In the genomic region with DNA sequence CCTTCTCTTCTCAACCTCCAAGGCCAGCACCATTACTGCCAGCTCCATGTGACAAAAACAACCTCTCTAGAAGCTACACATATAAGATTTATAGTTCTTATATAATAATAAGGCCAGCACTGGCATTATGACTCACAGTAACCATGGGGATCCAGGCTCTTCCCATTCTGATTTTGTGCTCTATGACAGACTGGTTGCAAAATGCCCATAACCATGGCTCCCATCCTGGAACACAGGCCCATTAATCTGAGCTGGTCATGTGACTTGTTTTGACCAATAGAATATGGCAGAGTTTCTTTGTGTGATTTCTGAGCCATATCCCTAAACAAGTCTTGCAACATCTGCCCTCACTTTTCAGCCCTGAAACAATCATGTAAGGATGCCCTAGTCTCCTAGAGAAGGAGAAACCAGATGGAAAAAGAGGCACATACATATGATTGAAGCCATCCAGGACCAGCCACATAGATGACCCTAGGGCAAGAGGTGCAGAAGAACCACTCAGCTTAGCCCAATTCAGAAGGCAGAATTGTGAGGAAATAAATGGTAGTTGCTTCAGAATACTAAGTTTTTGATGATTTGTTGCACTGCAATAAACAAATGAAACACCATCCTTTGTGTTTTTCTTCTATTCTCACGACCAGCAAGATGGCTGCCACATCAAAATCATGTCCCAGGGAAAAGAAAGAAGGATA, we compare ENCODE assay signal across 21 cellular contexts.
DNase-seq lines count a peak whose midpoint lies in the region; ATAC-seq, FAIRE-seq and TF ChIP-seq lines count a peak whose summit lies in the region.
"Had no signal": no experiment of that assay in that cellular context is flagged by ENCODE, and none has a peak within 500 bp of the region (broad histone marks: within the 10 kb centered on the region; RNA-seq: fewer than 3 reads in every experiment).

No MANE protein-coding gene starts in this region.

- H3K27ac ChIP-seq in K562 (ENCODE audit: extremely low read depth, low read depth, low read length) (no peak overlapping the region), foreskin keratinocyte (no peak overlapping the region), tibial nerve (no peak overlapping the region)
- H3K27ac ChIP-seq: KMS-11, Peyer's patch had no signal

- no peak for TF ChIP-seq RAD21 in K562 (CRISPR knock-in tag; conservative IDR thresholded peaks at IDR 0.05 in 1 of 2, IDR thresholded peaks at IDR 0.05 in 1 of 2)

- in situ Hi-C loops in K562 (cut with MboI), result no loop called here

- CTCF ChIA-PET in K562 (lab: Yijun Ruan, JAX; ENCODE audit: low intra/inter-chr PET ratio), result no interaction called here

- H3K4me3 ChIP-seq in K562 (no peak overlapping the region), tibial nerve (no peak overlapping the region)
- H3K4me3 ChIP-seq: GM12878, Peyer's patch had no signal

- WGBS in K562 (ENCODE audit: insufficient coverage, low coverage, missing lambda C conversion rate), result 7% methylated on average over 1 of the region's 1 CpG
- WGBS in tibial nerve, 2 donors, result 49 to 67% methylated on average over 1 of the region's 1 CpG

- no peaks in the 10 kb centered on the region for H3K9me1 ChIP-seq in K562 (ENCODE audit: control insufficient read depth, insufficient read depth, low read length)

- DNase-seq in A172 (ENCODE audit: low spot score) (peak; percentile 28), GM04503 (ENCODE audit: low read depth) (peak; percentile 9), K562 (ENCODE audit: extremely low read depth in 1 of 4, low spot score in 3 of 4) (peak in 2 of 4 experiments; percentile 9 to 13), foreskin keratinocyte (peak; percentile 61 to 72), occipital lobe (lab: John Stamatoyannopoulos, UW) (no peak), tibial nerve (ENCODE audit: low spot score in 2 of 2) (no peak), middle frontal gyrus (ENCODE audit: extremely low spot score, low spot score) (no peak)
- DNase-seq: GOT3, HCEC 1CT, MV-4-11, NCI-H1105 treated with DMSO at 0.1 percent for 48 hours, NCI-H2081, NCI-H2171, NCI-H524 treated with DMSO at 0.1 percent for 48 hours, NCI-H82, Peyer's patch, SHP77 had no signal

- no peaks in the 10 kb centered on the region for H4K20me1 ChIP-seq in K562 (replicated peaks; ENCODE audit: control insufficient read depth, insufficient read depth, low read length)

- TF ChIP-seq POLR2A in K562 (conservative IDR thresholded peaks at IDR 0.05) (no peak), tibial nerve (IDR thresholded peaks at IDR 0.05) (no peak)

- H2AFZ ChIP-seq in K562 (ENCODE audit: low read depth, low read length), result no peak overlapping the region

- no peak overlapping the region for H3K4me2 ChIP-seq in K562 (ENCODE audit: insufficient read depth, low read length)
- H3K4me2 ChIP-seq: KMS-11 had no signal

- intact Hi-C loops in K562 (cut with micrococcal nuclease), result no loop called here

- no peak for TF ChIP-seq EP300 in K562 (IDR thresholded peaks at IDR 0.05; ENCODE audit: low read length)
- TF ChIP-seq EP300 in tibial nerve (IDR thresholded peaks at IDR 0.05), result no peak

- BruUV-seq in K562 (replicated peaks; lab: Mats Ljungman, UMichigan), result no TSS peak

- H3K9ac ChIP-seq in K562 (ENCODE audit: insufficient read depth in 1 of 2, low read depth in 2 of 2, low read length in 2 of 2), result no peak overlapping the region
- H3K9ac ChIP-seq: KMS-11 had no signal

- H3K9me3 ChIP-seq in K562 (replicated peaks; ENCODE audit: control insufficient read depth, insufficient read depth, low read depth, low read length) (no peaks in the 10 kb centered on the region), tibial nerve (no peaks in the 10 kb centered on the region)
- H3K9me3 ChIP-seq: Peyer's patch had no signal

- no peak for TF ChIP-seq CTCF in K562 (IDR thresholded peaks at IDR 0.05 in 2 of 3, conservative IDR thresholded peaks at IDR 0.05 in 1 of 3; ENCODE audit: insufficient read depth in 2 of 3, low read depth in 1 of 3, low read length in 3 of 3)
- TF ChIP-seq CTCF in foreskin keratinocyte (conservative IDR thresholded peaks at IDR 0.05), result no peak
- TF ChIP-seq CTCF in tibial nerve (IDR thresholded peaks at IDR 0.05), result no peak

- H3K27me3 ChIP-seq in K562 (ENCODE audit: control insufficient read depth in 2 of 2, insufficient read depth in 2 of 2, low read length in 2 of 2) (no peaks in the 10 kb centered on the region), foreskin keratinocyte (peaks cover 3% of the 10 kb centered on the region), tibial nerve (no peaks in the 10 kb centered on the region)
- H3K27me3 ChIP-seq: Peyer's patch had no signal

- ATAC-seq in K562, result no peak
- peak; percentile 91 for ATAC-seq in foreskin keratinocyte
- no peak for ATAC-seq in GM19467 (IDR thresholded peaks at IDR 0.05; ENCODE audit: unreplicated experiment)
- ATAC-seq: GM12878 had no signal

- H3K4me1 ChIP-seq in K562 (replicated peaks in 1 of 2; ENCODE audit: control insufficient read depth in 2 of 2, insufficient read depth in 2 of 2, low read length in 2 of 2), result no peaks in the 10 kb centered on the region
- peaks cover 3% of the 10 kb centered on the region for H3K4me1 ChIP-seq in foreskin keratinocyte
- H3K4me1 ChIP-seq in tibial nerve, result no peaks in the 10 kb centered on the region
- H3K4me1 ChIP-seq: Peyer's patch had no signal

- H3K79me2 ChIP-seq in K562 (ENCODE audit: control insufficient read depth, insufficient read depth, low read length), result no peaks in the 10 kb centered on the region

- POLR2A ChIA-PET in K562 (lab: Yijun Ruan, JAX), result interaction anchor here (1.1 to 1.5 kb wide), 2 partner anchors 9 to 11 kb away, joined by 3 read pairs; no protein-coding TSS in a partner anchor

- no peak for FAIRE-seq in K562 (lab: Jason Lieb, UNC)
- FAIRE-seq: A204.1, GM12878 had no signal

- H3K36me3 ChIP-seq in K562 (ENCODE audit: control insufficient read depth, insufficient read depth, low read length) (no peaks in the 10 kb centered on the region), tibial nerve (no peaks in the 10 kb centered on the region)
- H3K36me3 ChIP-seq: Peyer's patch had no signal

TF ChIP-seq in K562, 482 proteins besides CTCF, POLR2A, EP300 and RAD21 (continues in another document):
- TF ChIP-seq MCM5 (IDR thresholded peaks at IDR 0.05; ENCODE audit: low read depth), result no peak
- no peak for TF ChIP-seq FUS (optimal IDR thresholded peaks at IDR 0.05; ENCODE audit: low read depth, low read length)
- TF ChIP-seq, protein P1, sequence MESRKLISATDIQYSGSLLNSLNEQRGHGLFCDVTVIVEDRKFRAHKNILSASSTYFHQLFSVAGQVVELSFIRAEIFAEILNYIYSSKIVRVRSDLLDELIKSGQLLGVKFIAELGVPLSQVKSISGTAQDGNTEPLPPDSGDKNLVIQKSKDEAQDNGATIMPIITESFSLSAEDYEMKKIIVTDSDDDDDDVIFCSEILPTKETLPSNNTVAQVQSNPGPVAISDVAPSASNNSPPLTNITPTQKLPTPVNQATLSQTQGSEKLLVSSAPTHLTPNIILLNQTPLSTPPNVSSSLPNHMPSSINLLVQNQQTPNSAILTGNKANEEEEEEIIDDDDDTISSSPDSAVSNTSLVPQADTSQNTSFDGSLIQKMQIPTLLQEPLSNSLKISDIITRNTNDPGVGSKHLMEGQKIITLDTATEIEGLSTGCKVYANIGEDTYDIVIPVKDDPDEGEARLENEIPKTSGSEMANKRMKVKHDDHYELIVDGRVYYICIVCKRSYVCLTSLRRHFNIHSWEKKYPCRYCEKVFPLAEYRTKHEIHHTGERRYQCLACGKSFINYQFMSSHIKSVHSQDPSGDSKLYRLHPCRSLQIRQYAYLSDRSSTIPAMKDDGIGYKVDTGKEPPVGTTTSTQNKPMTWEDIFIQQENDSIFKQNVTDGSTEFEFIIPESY (CRISPR knock-in tag; IDR thresholded peaks at IDR 0.05), result no peak
- no peak for TF ChIP-seq KAT8 (IDR thresholded peaks at IDR 0.05; ENCODE audit: low read depth)
- TF ChIP-seq, protein P2, sequence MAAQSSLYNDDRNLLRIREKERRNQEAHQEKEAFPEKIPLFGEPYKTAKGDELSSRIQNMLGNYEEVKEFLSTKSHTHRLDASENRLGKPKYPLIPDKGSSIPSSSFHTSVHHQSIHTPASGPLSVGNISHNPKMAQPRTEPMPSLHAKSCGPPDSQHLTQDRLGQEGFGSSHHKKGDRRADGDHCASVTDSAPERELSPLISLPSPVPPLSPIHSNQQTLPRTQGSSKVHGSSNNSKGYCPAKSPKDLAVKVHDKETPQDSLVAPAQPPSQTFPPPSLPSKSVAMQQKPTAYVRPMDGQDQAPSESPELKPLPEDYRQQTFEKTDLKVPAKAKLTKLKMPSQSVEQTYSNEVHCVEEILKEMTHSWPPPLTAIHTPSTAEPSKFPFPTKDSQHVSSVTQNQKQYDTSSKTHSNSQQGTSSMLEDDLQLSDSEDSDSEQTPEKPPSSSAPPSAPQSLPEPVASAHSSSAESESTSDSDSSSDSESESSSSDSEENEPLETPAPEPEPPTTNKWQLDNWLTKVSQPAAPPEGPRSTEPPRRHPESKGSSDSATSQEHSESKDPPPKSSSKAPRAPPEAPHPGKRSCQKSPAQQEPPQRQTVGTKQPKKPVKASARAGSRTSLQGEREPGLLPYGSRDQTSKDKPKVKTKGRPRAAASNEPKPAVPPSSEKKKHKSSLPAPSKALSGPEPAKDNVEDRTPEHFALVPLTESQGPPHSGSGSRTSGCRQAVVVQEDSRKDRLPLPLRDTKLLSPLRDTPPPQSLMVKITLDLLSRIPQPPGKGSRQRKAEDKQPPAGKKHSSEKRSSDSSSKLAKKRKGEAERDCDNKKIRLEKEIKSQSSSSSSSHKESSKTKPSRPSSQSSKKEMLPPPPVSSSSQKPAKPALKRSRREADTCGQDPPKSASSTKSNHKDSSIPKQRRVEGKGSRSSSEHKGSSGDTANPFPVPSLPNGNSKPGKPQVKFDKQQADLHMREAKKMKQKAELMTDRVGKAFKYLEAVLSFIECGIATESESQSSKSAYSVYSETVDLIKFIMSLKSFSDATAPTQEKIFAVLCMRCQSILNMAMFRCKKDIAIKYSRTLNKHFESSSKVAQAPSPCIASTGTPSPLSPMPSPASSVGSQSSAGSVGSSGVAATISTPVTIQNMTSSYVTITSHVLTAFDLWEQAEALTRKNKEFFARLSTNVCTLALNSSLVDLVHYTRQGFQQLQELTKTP (IDR thresholded peaks at IDR 0.05; ENCODE audit: low read depth in 1 of 2, partially characterized antibody in 2 of 2), result no peak
- TF ChIP-seq NFYB (IDR thresholded peaks at IDR 0.05; ENCODE audit: extremely low read depth, insufficient read length), result peak; percentile 31
- TF ChIP-seq SP1 (CRISPR knock-in tag; IDR thresholded peaks at IDR 0.05), result no peak
- 0 out of 2 replicates have a peak, but pooled peaks have one; percentile 20 for TF ChIP-seq RAD51 (IDR thresholded peaks at IDR 0.05; ENCODE audit: borderline replicate concordance, low read depth)

Comparison
In these comparisons a context has a peak if more than half of its experiments do, and no peak if none do; other contexts are left out.
1. DNase-seq: peak in A172 (single experiment), GM04503 (single experiment) and foreskin keratinocyte (2 of 2); none in occipital lobe (single experiment), tibial nerve (0 of 2) and middle frontal gyrus (single experiment).